ENCODE assay signal across 16 cellular contexts in genomic region chr1:235292790-235293189, GRCh38.
"Had no signal": no experiment of that assay in that cellular context is flagged by ENCODE, and none has a peak within 500 bp of the region (broad histone marks: within the 10 kb centered on the region; RNA-seq: fewer than 3 reads in every experiment).

No MANE protein-coding gene starts in this region.

- H3K36me3 ChIP-seq: gastrocnemius medialis, heart right ventricle, left ventricle myocardium inferior, tibial artery, uterus had no signal

- H2AFZ ChIP-seq: parathyroid adenoma had no signal

- H3K27ac ChIP-seq: heart right ventricle, left ventricle myocardium inferior, parathyroid adenoma, tibial artery, uterus had no signal

- FAIRE-seq: bronchial epithelial cell, keratinocyte had no signal

- H3K4me3 Mint-ChIP-seq: activated naive CD8-positive, alpha-beta T cell treated with anti-CD3 and anti-CD28 coated beads, Interleukin-2, amount 10 ng/mL, durations not matched to agents 7 days and 5 days had no signal

- H3K27me3 ChIP-seq: gastrocnemius medialis, heart right ventricle, tibial artery, uterus had no signal

- H3K4me3 ChIP-seq: gastrocnemius medialis, heart right ventricle, left ventricle myocardium inferior, tibial artery, uterus had no signal

- H3K9ac ChIP-seq: parathyroid adenoma had no signal

- H3K9me3 ChIP-seq: gastrocnemius medialis, tibial artery, uterus had no signal

- H3K27me3 Mint-ChIP-seq: activated naive CD8-positive, alpha-beta T cell treated with anti-CD3 and anti-CD28 coated beads, Interleukin-2, amount 10 ng/mL, durations not matched to agents 7 days and 5 days had no signal

- ATAC-seq: gastrocnemius medialis, heart right ventricle had no signal

- H3K4me1 ChIP-seq: parathyroid adenoma, uterus had no signal

- H3K27ac Mint-ChIP-seq: activated naive CD8-positive, alpha-beta T cell treated with anti-CD3 and anti-CD28 coated beads, Interleukin-2, amount 10 ng/mL, durations not matched to agents 7 days and 5 days had no signal

- DNase-seq: activated CD4-positive, alpha-beta T cell treated with anti-CD3 and anti-CD28 coated beads for 4 hours; activated CD8-positive, alpha-beta memory T cell treated with anti-CD3 and anti-CD28 coated beads for 24 hours; activated effector memory CD4-positive, alpha-beta T cell treated with Interleukin-2 at 50 U/mL for 16 hours; activated naive CD8-positive, alpha-beta T cell treated with anti-CD3 and anti-CD28 coated beads, Interleukin-2, amount 10 ng/mL, durations not matched to agents 7 days and 5 days; aorta; gastrocnemius medialis; heart right ventricle; left ventricle myocardium inferior; mesenchymal stem cell; stimulated activated CD4-positive, alpha-beta T cell treated with anti-CD3 and anti-CD28 coated beads, Interleukin-4, amount 100 ng/mL, for 4 hours; T1000; tibial artery; uterus had no signal
